11 cellular contexts compared by ENCODE assay signal in genomic region chr20:50689864-50690263, GRCh38. TPM values are rescaled to one million over a fixed set of nuclear protein-coding genes. Genes with fewer than 3 reads are reported as not detected.
DNase-seq lines count a peak whose midpoint lies in the region; ATAC-seq, FAIRE-seq and TF ChIP-seq lines count a peak whose summit lies in the region.
"Had no signal": no experiment of that assay in that cellular context is flagged by ENCODE, and none has a peak within 500 bp of the region (broad histone marks: within the 10 kb centered on the region; RNA-seq: fewer than 3 reads in every experiment).

No MANE protein-coding gene starts in this region.

- no peak for ATAC-seq in upper lobe of right lung
- no peak for ATAC-seq in GM18867 (IDR thresholded peaks at IDR 0.05; ENCODE audit: unreplicated experiment)
- no peak for ATAC-seq in GM21515 (IDR thresholded peaks at IDR 0.05; ENCODE audit: unreplicated experiment)

- H3K4me1 ChIP-seq in kidney (ENCODE audit: control insufficient read depth in 1 of 2, insufficient read depth in 1 of 2, low read depth in 1 of 2, low read length in 2 of 2): peaks cover 0 to 11% of the 10 kb centered on the region in 2 donors
- H3K4me1 ChIP-seq in upper lobe of right lung: peaks cover 6% of the 10 kb centered on the region

- peak overlapping the region; percentile 70 to 76 for H3K27ac ChIP-seq in kidney (ENCODE audit: low read depth in 2 of 2, low read length in 2 of 2)
- H3K27ac ChIP-seq in upper lobe of right lung: no peak overlapping the region

- H3K9ac ChIP-seq in kidney (ENCODE audit: low read length in 2 of 2): peak overlapping the region in 1 of 2 donors; percentile 56

- peak overlapping the region; percentile 52 to 56 for H3K4me3 ChIP-seq in kidney (ENCODE audit: low read length in 2 of 2)
- peak overlapping the region; percentile 46 for H3K4me3 ChIP-seq in upper lobe of right lung

- intact Hi-C loops in kidney (cut with DNase I) (no loop called here), upper lobe of right lung (cut with DNase I) (loop anchor here (10.0 kb wide), 1 partner anchor 55 kb away; no protein-coding TSS in a partner anchor)

- H3K9me3 ChIP-seq in kidney (ENCODE audit: control insufficient read depth in 1 of 2, low read length in 2 of 2): no peaks in the 10 kb centered on the region
- no peaks in the 10 kb centered on the region for H3K9me3 ChIP-seq in upper lobe of right lung

- TF ChIP-seq CTCF in kidney (IDR thresholded peaks at IDR 0.05; ENCODE audit: borderline replicate concordance, extremely low read depth, insufficient read depth): no peak
- no peak for TF ChIP-seq CTCF in upper lobe of right lung (IDR thresholded peaks at IDR 0.05)

- H3K36me3 ChIP-seq in kidney (ENCODE audit: control insufficient read depth in 1 of 2, insufficient read depth in 2 of 2, low read length in 2 of 2) (no peaks in the 10 kb centered on the region), upper lobe of right lung (no peaks in the 10 kb centered on the region)

- DNase-seq in NCI-H345 (lab: John Stamatoyannopoulos, UW): peak; percentile 50
- no peak for DNase-seq in NCI-H345 treated with DMSO at 0.1 percent for 48 hours (lab: John Stamatoyannopoulos, UW; ENCODE audit: unreplicated experiment)
- peak; percentile 62 for DNase-seq in amniotic epithelial cell (ENCODE audit: low read depth)
- no peak for DNase-seq in kidney
- DNase-seq in upper lobe of right lung: no peak
- no peak for DNase-seq in putamen (ENCODE audit: low spot score)
- DNase-seq: NCI-H2227 treated with DMSO at 0.1 percent for 48 hours, retina had no signal

- H3K27me3 ChIP-seq in upper lobe of right lung: peaks cover 13% of the 10 kb centered on the region

- FAIRE-seq in kidney (lab: Jason Lieb, UNC): no peak

RNA-seq across cellular contexts. Expression of gene RIPOR3, which starts 1.5 kb away (rescaled TPM):
- total RNA-seq in kidney: 14.6 TPM
- 10.5 TPM for polyA plus RNA-seq in kidney (ENCODE audit: insufficient read depth, low read depth, low replicate concordance)
- total RNA-seq in upper lobe of right lung: 6.8 TPM
- total RNA-seq: T-helper 1 cell treated with Interleukin-12 subunit alpha and Interleukin-12 subunit beta and Interleukin-4 antibody, amounts not matched to agents 30 ng/mL and 1 ng/mL, for 36 hours had no signal

RNA-seq across cellular contexts. Expression of gene PARD6B, which starts 41.5 kb away (rescaled TPM):
- 72.0 TPM for total RNA-seq in kidney
- polyA plus RNA-seq in kidney (ENCODE audit: insufficient read depth, low read depth, low replicate concordance): 9.2 TPM
- total RNA-seq in upper lobe of right lung: 43.2 TPM

Comparison
In these comparisons a context has a peak if more than half of its experiments do, and no peak if none do; other contexts are left out.
1. DNase-seq: peak in NCI-H345 (single experiment) and amniotic epithelial cell (single experiment); none in NCI-H345 treated with DMSO at 0.1 percent for 48 hours (single experiment), kidney (single experiment), upper lobe of right lung (single experiment) and putamen (single experiment).